12 cellular contexts compared by ENCODE assay signal in genomic region chr1:169694304-169694703, GRCh38. TPM values are rescaled to one million over a fixed set of nuclear protein-coding genes. Genes with fewer than 3 reads are reported as not detected.
A peak's percentile ranks its signal among the peaks of the same experiment; 100 is the strongest.
DNase-seq lines count a peak whose midpoint lies in the region; ATAC-seq and TF ChIP-seq lines count a peak whose summit lies in the region.
"Had no signal": no experiment of that assay in that cellular context is flagged by ENCODE, and none has a peak within 500 bp of the region (broad histone marks: within the 10 kb centered on the region; RNA-seq: fewer than 3 reads in every experiment).

No MANE protein-coding gene starts in this region.

- ATAC-seq in GM19043 (IDR thresholded peaks at IDR 0.05; ENCODE audit: low read depth, unreplicated experiment): peak; percentile 36
- ATAC-seq in HG03442 (IDR thresholded peaks at IDR 0.05; ENCODE audit: unreplicated experiment): peak; percentile 35
- peak; percentile 76 for ATAC-seq in activated naive CD8-positive, alpha-beta T cell treated with anti-CD3 and anti-CD28 coated beads, Interleukin-2, amount 10 ng/mL, durations not matched to agents 7 days and 5 days (ENCODE audit: low read depth)
- ATAC-seq: psoas muscle had no signal

- POLR2A ChIA-PET in CD4-positive, alpha-beta memory T cell (lab: Charles Lee; ENCODE audit: partially characterized antibody): interaction anchor here (0.7 to 9.5 kb wide), 17 partner anchors 11 to 143 kb away, joined by 3 to 248 read pairs (median 6); partner anchors contain the start of genes F5 and METTL18
- POLR2A ChIA-PET in activated naive CD8-positive, alpha-beta T cell treated with anti-CD3 and anti-CD28 coated beads, Interleukin-2, amount 10 ng/mL, durations not matched to agents 7 days and 5 days (lab: Charles Lee): interaction anchor here (0.8 to 3.9 kb wide), 7 partner anchors 14 to 198 kb away, joined by 3 to 29 read pairs (median 5); no protein-coding TSS in a partner anchor

- intact Hi-C loops in CD4-positive, alpha-beta memory T cell (cut with micrococcal nuclease): loop anchor here (1.0 to 10.0 kb wide), 9 partner anchors 10 to 1520 kb away; partner anchors contain the start of genes BLZF1, F5, NME7 and SELL
- intact Hi-C loops in ascending aorta (cut with DNase I): no loop called here

- H3K4me1 ChIP-seq in CD4-positive, alpha-beta memory T cell (ENCODE audit: insufficient read depth, low read length): peaks cover 99% of the 10 kb centered on the region
- H3K4me1 ChIP-seq in ascending aorta: no peaks in the 10 kb centered on the region
- H3K4me1 ChIP-seq: psoas muscle had no signal

- no peaks in the 10 kb centered on the region for H3K9me3 Mint-ChIP-seq in CD4-positive, alpha-beta memory T cell
- H3K9me3 Mint-ChIP-seq in activated naive CD8-positive, alpha-beta T cell treated with anti-CD3 and anti-CD28 coated beads, Interleukin-2, amount 10 ng/mL, durations not matched to agents 7 days and 5 days: no peaks in the 10 kb centered on the region
- H3K9me3 Mint-ChIP-seq in glutamatergic neuron (ENCODE audit: unreplicated experiment): no peaks in the 10 kb centered on the region

- peaks cover 35 to 41% of the 10 kb centered on the region in 2 donors for H3K36me3 Mint-ChIP-seq in CD4-positive, alpha-beta memory T cell
- H3K36me3 Mint-ChIP-seq in activated naive CD8-positive, alpha-beta T cell treated with anti-CD3 and anti-CD28 coated beads, Interleukin-2, amount 10 ng/mL, durations not matched to agents 7 days and 5 days: peaks cover 35% of the 10 kb centered on the region
- H3K36me3 Mint-ChIP-seq in glutamatergic neuron (ENCODE audit: unreplicated experiment): no peaks in the 10 kb centered on the region

- peaks cover 80 to 97% (median 88%) of the 10 kb centered on the region in 4 donors for H3K4me1 Mint-ChIP-seq in CD4-positive, alpha-beta memory T cell
- H3K4me1 Mint-ChIP-seq in activated naive CD8-positive, alpha-beta T cell treated with anti-CD3 and anti-CD28 coated beads, Interleukin-2, amount 10 ng/mL, durations not matched to agents 7 days and 5 days: peaks cover 86% of the 10 kb centered on the region
- H3K4me1 Mint-ChIP-seq in glutamatergic neuron (ENCODE audit: low read depth, unreplicated experiment): no peaks in the 10 kb centered on the region

- H3K4me3 ChIP-seq in CD4-positive, alpha-beta memory T cell (ENCODE audit: low read length in 2 of 2): no peak overlapping the region
- no peak overlapping the region for H3K4me3 ChIP-seq in ascending aorta
- H3K4me3 ChIP-seq: heart right ventricle, psoas muscle had no signal

- no peaks in the 10 kb centered on the region for H3K9me3 ChIP-seq in CD4-positive, alpha-beta memory T cell (ENCODE audit: control insufficient read depth in 1 of 2, low read length in 2 of 2)
- H3K9me3 ChIP-seq in ascending aorta: no peaks in the 10 kb centered on the region
- H3K9me3 ChIP-seq: heart right ventricle, psoas muscle had no signal

- peak overlapping the region; percentile 55 to 83 (median 68) for H3K4me3 Mint-ChIP-seq in CD4-positive, alpha-beta memory T cell
- H3K4me3 Mint-ChIP-seq in activated naive CD8-positive, alpha-beta T cell treated with anti-CD3 and anti-CD28 coated beads, Interleukin-2, amount 10 ng/mL, durations not matched to agents 7 days and 5 days: peak overlapping the region; percentile 56
- no peak overlapping the region for H3K4me3 Mint-ChIP-seq in glutamatergic neuron (ENCODE audit: unreplicated experiment)

- H3K27me3 Mint-ChIP-seq in CD4-positive, alpha-beta memory T cell: no peaks in the 10 kb centered on the region
- no peaks in the 10 kb centered on the region for H3K27me3 Mint-ChIP-seq in activated naive CD8-positive, alpha-beta T cell treated with anti-CD3 and anti-CD28 coated beads, Interleukin-2, amount 10 ng/mL, durations not matched to agents 7 days and 5 days
- H3K27me3 Mint-ChIP-seq in glutamatergic neuron (ENCODE audit: unreplicated experiment): peaks cover 2% of the 10 kb centered on the region

- H3K27ac ChIP-seq in CD4-positive, alpha-beta memory T cell (ENCODE audit: low read depth, low read length): peak overlapping the region; percentile 43
- no peak overlapping the region for H3K27ac ChIP-seq in ascending aorta
- H3K27ac ChIP-seq: psoas muscle had no signal

- no peaks in the 10 kb centered on the region for H3K27me3 ChIP-seq in CD4-positive, alpha-beta memory T cell (ENCODE audit: insufficient read depth, low read length)
- H3K27me3 ChIP-seq in ascending aorta: no peaks in the 10 kb centered on the region

- CTCF ChIA-PET in CD4-positive, alpha-beta memory T cell (lab: Charles Lee; ENCODE audit: partially characterized antibody): interaction anchor here (0.8 to 6.9 kb wide), 20 partner anchors 8 to 142 kb away, joined by 3 to 209 read pairs (median 4); partner anchors contain the start of gene F5

- TF ChIP-seq CTCF in ascending aorta (IDR thresholded peaks at IDR 0.05) (no peak), glutamatergic neuron (IDR thresholded peaks at IDR 0.05; ENCODE audit: partially characterized antibody, unreplicated experiment) (no peak)

- H3K36me3 ChIP-seq in CD4-positive, alpha-beta memory T cell (ENCODE audit: insufficient read depth, low read length): peaks cover 4% of the 10 kb centered on the region
- H3K36me3 ChIP-seq in ascending aorta: no peaks in the 10 kb centered on the region

- peak; percentile 76 to 84 (median 79) for DNase-seq in CD4-positive, alpha-beta memory T cell
- no peak for DNase-seq in activated naive CD8-positive, alpha-beta T cell treated with anti-CD3 and anti-CD28 coated beads, Interleukin-2, amount 10 ng/mL, durations not matched to agents 7 days and 5 days
- DNase-seq in SIG-M5 (lab: John Stamatoyannopoulos, UW) (no peak), ascending aorta (ENCODE audit: low spot score in 2 of 2) (no peak), glutamatergic neuron (no peak)
- no peak for DNase-seq in NK-92 treated with Interleukin-12 subunit alpha and Interleukin-12 subunit beta, amount 100 ng/mL, for 24 hours (lab: John Stamatoyannopoulos, UW)
- DNase-seq: aorta, heart right ventricle, psoas muscle had no signal

- peak overlapping the region in 6 of 7 donors; percentile 90 to 95 (median 92) for H3K27ac Mint-ChIP-seq in CD4-positive, alpha-beta memory T cell
- H3K27ac Mint-ChIP-seq in activated naive CD8-positive, alpha-beta T cell treated with anti-CD3 and anti-CD28 coated beads, Interleukin-2, amount 10 ng/mL, durations not matched to agents 7 days and 5 days: peak overlapping the region; percentile 90
- H3K27ac Mint-ChIP-seq in glutamatergic neuron (ENCODE audit: unreplicated experiment): no peak overlapping the region

RNA-seq across cellular contexts. Expression of gene SELL, which starts 17.1 kb away (rescaled TPM):
- 100 to 1,000 TPM; 378 to 396 TPM for total RNA-seq in CD4-positive, alpha-beta memory T cell
- polyA plus RNA-seq in CD4-positive, alpha-beta memory T cell: 1,000 to 10,000 TPM in 1 of 2 donors, 100 to 1,000 TPM in 1; 876 to 1,603 TPM
- 100 to 1,000 TPM; 130 to 135 TPM for total RNA-seq in activated naive CD8-positive, alpha-beta T cell treated with anti-CD3 and anti-CD28 coated beads, Interleukin-2, amount 10 ng/mL, durations not matched to agents 7 days and 5 days
- total RNA-seq in ascending aorta (1.9 TPM), glutamatergic neuron (ENCODE audit: unreplicated experiment) (not detected)

RNA-seq across cellular contexts. Expression of gene SELE, which starts 39.6 kb away (rescaled TPM):
- not detected for total RNA-seq in CD4-positive, alpha-beta memory T cell
- polyA plus RNA-seq in CD4-positive, alpha-beta memory T cell: not detected
- total RNA-seq in activated naive CD8-positive, alpha-beta T cell treated with anti-CD3 and anti-CD28 coated beads, Interleukin-2, amount 10 ng/mL, durations not matched to agents 7 days and 5 days: not detected
- total RNA-seq in ascending aorta (9.0 TPM), glutamatergic neuron (ENCODE audit: unreplicated experiment) (not detected)
- total RNA-seq: RPMI7951 had no signal

Comparison
In these comparisons a context has a peak if more than half of its experiments do, and no peak if none do; other contexts are left out.
1. DNase-seq: peak in CD4-positive, alpha-beta memory T cell (5 of 5); none in activated naive CD8-positive, alpha-beta T cell treated with anti-CD3 and anti-CD28 coated beads, Interleukin-2, amount 10 ng/mL, durations not matched to agents 7 days and 5 days (single experiment), SIG-M5 (single experiment), NK-92 treated with Interleukin-12 subunit alpha and Interleukin-12 subunit beta, amount 100 ng/mL, for 24 hours (single experiment), ascending aorta (0 of 2) and glutamatergic neuron (single experiment).
2. RNA of gene SELL, which starts 17.1 kb away (total RNA-seq): 378 to 396 TPM in CD4-positive, alpha-beta memory T cell and 130 to 135 TPM in activated naive CD8-positive, alpha-beta T cell treated with anti-CD3 and anti-CD28 coated beads, Interleukin-2, amount 10 ng/mL, durations not matched to agents 7 days and 5 days; 1.9 TPM in ascending aorta (single experiment) and not detected in glutamatergic neuron (single experiment); every median in the first group is over 10 times any median in the second.
3. RNA of gene SELE, which starts 39.6 kb away (total RNA-seq): 9.0 TPM in ascending aorta (single experiment); not detected in CD4-positive, alpha-beta memory T cell, not detected in activated naive CD8-positive, alpha-beta T cell treated with anti-CD3 and anti-CD28 coated beads, Interleukin-2, amount 10 ng/mL, durations not matched to agents 7 days and 5 days and not detected in glutamatergic neuron (single experiment); every median in the first group is over 10 times any median in the second.
4. Peak in every context shown above with its lines, with median percentiles within 50 percentile points of each other: ATAC-seq.